16 cellular contexts compared by ENCODE assay signal in genomic region chr11:64564947-64565889, GRCh38. TPM values are rescaled to one million over a fixed set of nuclear protein-coding genes. Genes with fewer than 3 reads are reported as not detected.
DNase-seq lines count a peak whose midpoint lies in the region; ATAC-seq and TF ChIP-seq lines count a peak whose summit lies in the region.
"Had no signal": no experiment of that assay in that cellular context is flagged by ENCODE, and none has a peak within 500 bp of the region (broad histone marks: within the 10 kb centered on the region; RNA-seq: fewer than 3 reads in every experiment).

No MANE protein-coding gene starts in this region.

- no peaks in the 10 kb centered on the region for H3K36me3 Mint-ChIP-seq in CD8-positive, alpha-beta T cell
- H3K36me3 Mint-ChIP-seq in CD4-positive, alpha-beta memory T cell: no peaks in the 10 kb centered on the region

- CTCF ChIA-PET in RWPE1 (lab: Yijun Ruan, JAX): no interaction called here
- CTCF ChIA-PET in CD8-positive, alpha-beta T cell (lab: Charles Lee): no interaction called here
- CTCF ChIA-PET in CD4-positive, alpha-beta memory T cell (lab: Charles Lee; ENCODE audit: partially characterized antibody): no interaction called here

- ATAC-seq in right cardiac atrium: no peak
- ATAC-seq in HG03565 (IDR thresholded peaks at IDR 0.05; ENCODE audit: unreplicated experiment): no peak
- no peak for ATAC-seq in CD8-positive, alpha-beta T cell
- ATAC-seq: activated T-cell treated with anti-CD3 and anti-CD28 coated beads, Interleukin-2, amount 50 U/mL, for 4 hours had no signal

- in situ Hi-C loops in KBM-7 (cut with MboI; ENCODE audit: low pct_unique_long_range_greater_than_20kb, low sequenced_read_pairs): no loop called here

- WGBS in right cardiac atrium: 86% methylated on average over 24 of the region's 24 CpGs

- no peak overlapping the region for H3K27ac Mint-ChIP-seq in CD8-positive, alpha-beta T cell
- H3K27ac Mint-ChIP-seq in CD4-positive, alpha-beta memory T cell: no peak overlapping the region

- no peaks in the 10 kb centered on the region for H3K4me1 Mint-ChIP-seq in CD8-positive, alpha-beta T cell (ENCODE audit: low read depth)
- peaks cover 0 to 4% (median 0%) of the 10 kb centered on the region in 4 donors for H3K4me1 Mint-ChIP-seq in CD4-positive, alpha-beta memory T cell

- H3K4me1 ChIP-seq in cardiac muscle cell (ENCODE audit: low read depth) (peaks cover 14% of the 10 kb centered on the region), right cardiac atrium (ENCODE audit: control insufficient read depth, insufficient read depth, low read length) (no peaks in the 10 kb centered on the region)
- H3K4me1 ChIP-seq in CD8-positive, alpha-beta T cell (ENCODE audit: insufficient read depth, low read length): no peaks in the 10 kb centered on the region
- H3K4me1 ChIP-seq in CD4-positive, alpha-beta memory T cell (ENCODE audit: insufficient read depth, low read length): no peaks in the 10 kb centered on the region

- TF ChIP-seq CTCF in cardiac muscle cell (IDR thresholded peaks at IDR 0.05; ENCODE audit: low read depth, low read length) (no peak), RWPE1 (conservative IDR thresholded peaks at IDR 0.05; ENCODE audit: low read depth) (no peak)
- TF ChIP-seq CTCF in CD8-positive, alpha-beta T cell (IDR thresholded peaks at IDR 0.05): no peak

- no peaks in the 10 kb centered on the region for H3K27me3 ChIP-seq in cardiac muscle cell
- H3K27me3 ChIP-seq in right cardiac atrium (ENCODE audit: control insufficient read depth, insufficient read depth): no peaks in the 10 kb centered on the region
- H3K27me3 ChIP-seq in CD8-positive, alpha-beta T cell (ENCODE audit: insufficient read depth, low read length): no peaks in the 10 kb centered on the region
- no peaks in the 10 kb centered on the region for H3K27me3 ChIP-seq in CD4-positive, alpha-beta memory T cell (ENCODE audit: insufficient read depth, low read length)
- H3K27me3 ChIP-seq: uterus had no signal

- H3K9me3 Mint-ChIP-seq in CD8-positive, alpha-beta T cell: no peaks in the 10 kb centered on the region
- no peaks in the 10 kb centered on the region for H3K9me3 Mint-ChIP-seq in CD4-positive, alpha-beta memory T cell
- H3K9me3 Mint-ChIP-seq: activated T-cell treated with anti-CD3 and anti-CD28 coated beads, Interleukin-2, amount 50 U/mL, for 4 hours had no signal

- DNase-seq in cardiac muscle cell (ENCODE audit: low read depth in 1 of 2, low spot score in 1 of 2) (peak in 1 of 2 donors; percentile 23), right cardiac atrium (no peak), RWPE1 (ENCODE audit: low spot score) (no peak), iPS-NIHi7 (ENCODE audit: extremely low spot score) (peak; percentile 84), KBM-7 (no peak)
- DNase-seq in CD8-positive, alpha-beta T cell: no peak
- no peak for DNase-seq in CD4-positive, alpha-beta memory T cell
- DNase-seq: activated CD4-positive, alpha-beta T cell treated with anti-CD3 and anti-CD28 coated beads for 1 hour; activated T-cell treated with anti-CD3 and anti-CD28 coated beads, Interleukin-2, amount 50 U/mL, for 4 hours; EL; IMR-90; mammary epithelial cell; NCI-H1694 treated with DMSO at 0.1 percent for 48 hours; uterus had no signal

- POLR2A ChIA-PET in RWPE1 (lab: Yijun Ruan, JAX; ENCODE audit: low non-redundant PET): interaction anchor here (1.0 kb wide), 1 partner anchor 129 kb away, joined by 5 read pairs; no protein-coding TSS in a partner anchor
- POLR2A ChIA-PET in CD8-positive, alpha-beta T cell (lab: Charles Lee): no interaction called here
- POLR2A ChIA-PET in CD4-positive, alpha-beta memory T cell (lab: Charles Lee; ENCODE audit: partially characterized antibody): no interaction called here

- no peak overlapping the region for H3K4me3 Mint-ChIP-seq in CD8-positive, alpha-beta T cell
- H3K4me3 Mint-ChIP-seq in CD4-positive, alpha-beta memory T cell: no peak overlapping the region
- H3K4me3 Mint-ChIP-seq: activated T-cell treated with anti-CD3 and anti-CD28 coated beads, Interleukin-2, amount 50 U/mL, for 4 hours had no signal

- H3K27me3 Mint-ChIP-seq in CD8-positive, alpha-beta T cell (ENCODE audit: low read depth): no peaks in the 10 kb centered on the region
- peaks cover 1 to 6% of the 10 kb centered on the region in 2 donors for H3K27me3 Mint-ChIP-seq in CD4-positive, alpha-beta memory T cell

- intact Hi-C loops in right cardiac atrium (cut with DNase I): no loop called here
- intact Hi-C loops in CD8-positive, alpha-beta T cell (cut with DNase I, micrococcal nuclease): no loop called here
- intact Hi-C loops in CD4-positive, alpha-beta memory T cell (cut with micrococcal nuclease): no loop called here

- no peaks in the 10 kb centered on the region for H3K9me3 ChIP-seq in cardiac muscle cell (ENCODE audit: low read depth)
- no peaks in the 10 kb centered on the region for H3K9me3 ChIP-seq in right cardiac atrium (ENCODE audit: control insufficient read depth, low read length)
- H3K9me3 ChIP-seq in CD8-positive, alpha-beta T cell (ENCODE audit: low read length): no peaks in the 10 kb centered on the region
- no peaks in the 10 kb centered on the region for H3K9me3 ChIP-seq in CD4-positive, alpha-beta memory T cell (ENCODE audit: control insufficient read depth in 1 of 2, low read length in 2 of 2)
- H3K9me3 ChIP-seq: uterus had no signal

- H3K36me3 ChIP-seq in cardiac muscle cell: no peaks in the 10 kb centered on the region
- no peaks in the 10 kb centered on the region for H3K36me3 ChIP-seq in CD8-positive, alpha-beta T cell (ENCODE audit: insufficient read depth, low read length)
- H3K36me3 ChIP-seq in CD4-positive, alpha-beta memory T cell (ENCODE audit: insufficient read depth, low read length): no peaks in the 10 kb centered on the region
- H3K36me3 ChIP-seq: uterus had no signal

- H3K27ac ChIP-seq in cardiac muscle cell (peak overlapping the region; percentile 84), right cardiac atrium (ENCODE audit: low read length) (no peak overlapping the region), RWPE1 (peak overlapping the region; percentile 72)
- no peak overlapping the region for H3K27ac ChIP-seq in CD8-positive, alpha-beta T cell (ENCODE audit: low read depth, low read length)
- no peak overlapping the region for H3K27ac ChIP-seq in CD4-positive, alpha-beta memory T cell (ENCODE audit: low read depth, low read length)

- H3K4me3 ChIP-seq in cardiac muscle cell (no peak overlapping the region), right cardiac atrium (ENCODE audit: low read length) (no peak overlapping the region)
- H3K4me3 ChIP-seq in CD8-positive, alpha-beta T cell (ENCODE audit: low read depth, low read length): no peak overlapping the region
- H3K4me3 ChIP-seq in CD4-positive, alpha-beta memory T cell (ENCODE audit: low read length in 2 of 2): no peak overlapping the region
- H3K4me3 ChIP-seq: uterus had no signal

RNA-seq across cellular contexts. Expression of gene SLC22A11, which starts 9.5 kb away (rescaled TPM):
- total RNA-seq in cardiac muscle cell (0.42 TPM in 1 of 2 replicates, not detected in the other), right cardiac atrium (not detected)
- polyA plus RNA-seq in cardiac muscle cell (1.3 TPM in 1 of 2 replicates, not detected in the other), right cardiac atrium (not detected)
- total RNA-seq in CD8-positive, alpha-beta T cell: not detected
- not detected for total RNA-seq in CD4-positive, alpha-beta memory T cell
- not detected for polyA plus RNA-seq in CD4-positive, alpha-beta memory T cell
- total RNA-seq: activated T-cell treated with anti-CD3 and anti-CD28 coated beads, Interleukin-2, amount 50 U/mL, for 4 hours; endothelial cell of umbilical vein; IMR-90; mammary epithelial cell had no signal
- polyA plus RNA-seq: endothelial cell of umbilical vein, IMR-90, mammary epithelial cell had no signal

RNA-seq across cellular contexts. Expression of gene SLC22A12, which starts 25.8 kb away (rescaled TPM):
- total RNA-seq in cardiac muscle cell (not detected in 2 replicates), right cardiac atrium (not detected)
- polyA plus RNA-seq in cardiac muscle cell (not detected in 2 replicates), right cardiac atrium (not detected)
- total RNA-seq in CD8-positive, alpha-beta T cell: not detected
- total RNA-seq in CD4-positive, alpha-beta memory T cell: not detected
- not detected for polyA plus RNA-seq in CD4-positive, alpha-beta memory T cell
- total RNA-seq: activated T-cell treated with anti-CD3 and anti-CD28 coated beads, Interleukin-2, amount 50 U/mL, for 4 hours; endothelial cell of umbilical vein; IMR-90; mammary epithelial cell; uterus had no signal
- polyA plus RNA-seq: endothelial cell of umbilical vein, IMR-90, mammary epithelial cell had no signal

Comparison
In these comparisons a context has a peak if more than half of its experiments do, and no peak if none do; other contexts are left out.
1. H3K27ac ChIP-seq: peak in cardiac muscle cell (single experiment) and RWPE1 (single experiment); none in right cardiac atrium (single experiment), CD8-positive, alpha-beta T cell (single experiment) and CD4-positive, alpha-beta memory T cell (single experiment).